ENCODE assay signal across 14 cellular contexts in genomic region chr7:26191974-26192479, GRCh38. TPM values are rescaled to one million over a fixed set of nuclear protein-coding genes. Genes with fewer than 3 reads are reported as not detected.
A peak's percentile ranks its signal among the peaks of the same experiment; 100 is the strongest.
DNase-seq lines count a peak whose midpoint lies in the region; ATAC-seq and TF ChIP-seq lines count a peak whose summit lies in the region.
"Had no signal": no experiment of that assay in that cellular context is flagged by ENCODE, and none has a peak within 500 bp of the region (broad histone marks: within the 10 kb centered on the region; RNA-seq: fewer than 3 reads in every experiment).

No MANE protein-coding gene starts in this region.

- peaks cover 98% of the 10 kb centered on the region for H3K4me1 Mint-ChIP-seq in CD4-positive, alpha-beta T cell (ENCODE audit: low read depth)
- H3K4me1 Mint-ChIP-seq in activated CD8-positive, alpha-beta T cell treated with anti-CD3 and anti-CD28 coated beads, Interleukin-2, amount 10 ng/mL, durations not matched to agents 7 days and 5 days (ENCODE audit: low read depth) = peaks cover 90% of the 10 kb centered on the region
- peaks cover 52% of the 10 kb centered on the region for H3K4me1 Mint-ChIP-seq in mesothelial cell of epicardium

- H3K4me3 ChIP-seq in HEK293 (ENCODE audit: low read depth, low read length) = no peak overlapping the region
- H3K4me3 ChIP-seq: thoracic aorta had no signal

- H3K9me3 ChIP-seq in CD4-positive, alpha-beta T cell (ENCODE audit: control insufficient read depth, low read length) = no peaks in the 10 kb centered on the region
- no peaks in the 10 kb centered on the region for H3K9me3 ChIP-seq in HEK293 (ENCODE audit: control insufficient read depth, insufficient read depth, low read depth, low read length)
- H3K9me3 ChIP-seq: thoracic aorta had no signal

- intact Hi-C loops in CD4-positive, alpha-beta T cell (cut with DNase I, micrococcal nuclease) = loop anchor here in 1 of 2 experiments (1.0 to 10.0 kb wide), 2 partner anchors 8 to 973 kb away; partner anchors contain the start of genes HNRNPA2B1 and HOXA9
- intact Hi-C loops in cardiac septum (cut with DNase I) = no loop called here

- H3K27ac Mint-ChIP-seq in CD4-positive, alpha-beta T cell = peak overlapping the region; percentile 83
- H3K27ac Mint-ChIP-seq in activated CD8-positive, alpha-beta T cell treated with anti-CD3 and anti-CD28 coated beads, Interleukin-2, amount 10 ng/mL, durations not matched to agents 7 days and 5 days = peak overlapping the region; percentile 58
- peak overlapping the region; percentile 65 for H3K27ac Mint-ChIP-seq in mesothelial cell of epicardium

- peak overlapping the region; percentile 87 for H3K4me3 Mint-ChIP-seq in CD4-positive, alpha-beta T cell
- peak overlapping the region; percentile 100 for H3K4me3 Mint-ChIP-seq in activated CD8-positive, alpha-beta T cell treated with anti-CD3 and anti-CD28 coated beads, Interleukin-2, amount 10 ng/mL, durations not matched to agents 7 days and 5 days
- no peak overlapping the region for H3K4me3 Mint-ChIP-seq in mesothelial cell of epicardium

- peaks cover 12% of the 10 kb centered on the region for H3K4me1 ChIP-seq in HEK293 (ENCODE audit: control insufficient read depth, insufficient read depth, low read length)

- H3K36me3 Mint-ChIP-seq in CD4-positive, alpha-beta T cell (ENCODE audit: low read depth) = peaks cover 100% of the 10 kb centered on the region
- H3K36me3 Mint-ChIP-seq in activated CD8-positive, alpha-beta T cell treated with anti-CD3 and anti-CD28 coated beads, Interleukin-2, amount 10 ng/mL, durations not matched to agents 7 days and 5 days (ENCODE audit: low read depth) = peaks cover 92% of the 10 kb centered on the region
- H3K36me3 Mint-ChIP-seq in mesothelial cell of epicardium = peaks cover 61% of the 10 kb centered on the region

- H3K9me3 Mint-ChIP-seq in CD4-positive, alpha-beta T cell = no peaks in the 10 kb centered on the region
- no peaks in the 10 kb centered on the region for H3K9me3 Mint-ChIP-seq in activated CD8-positive, alpha-beta T cell treated with anti-CD3 and anti-CD28 coated beads, Interleukin-2, amount 10 ng/mL, durations not matched to agents 7 days and 5 days (ENCODE audit: insufficient read depth)
- H3K9me3 Mint-ChIP-seq in mesothelial cell of epicardium = no peaks in the 10 kb centered on the region

- H3K27me3 ChIP-seq in CD4-positive, alpha-beta T cell (ENCODE audit: control insufficient read depth, insufficient read depth, low read length) = no peaks in the 10 kb centered on the region
- H3K27me3 ChIP-seq: foreskin keratinocyte had no signal

- no peak for DNase-seq in CD4-positive, alpha-beta T cell
- DNase-seq in activated CD8-positive, alpha-beta T cell treated with anti-CD3 and anti-CD28 coated beads, Interleukin-2, amount 10 ng/mL, durations not matched to agents 7 days and 5 days = no peak
- no peak for DNase-seq in mesothelial cell of epicardium (ENCODE audit: low spot score in 2 of 2, unreplicated experiment in 2 of 2)
- DNase-seq in stimulated activated CD4-positive, alpha-beta T cell treated with anti-CD3 and anti-CD28 coated beads, Interleukin-4, amount 100 ng/mL, for 4 hours = no peak
- no peak for DNase-seq in H4 (ENCODE audit: low spot score)
- DNase-seq in cardiac septum (ENCODE audit: low spot score) = no peak
- no peak for DNase-seq in amygdala (lab: John Stamatoyannopoulos, UW)
- DNase-seq: activated CD4-positive, alpha-beta T cell treated with anti-CD3 and anti-CD28 coated beads, Interleukin-2, amount 50 U/mL, for 48 hours; anterior cingulate cortex; foreskin keratinocyte; NK-92 treated with Interleukin-12 subunit alpha and Interleukin-12 subunit beta, amount 100 ng/mL, for 24 hours had no signal

- CTCF ChIA-PET in CD4-positive, alpha-beta T cell (lab: Charles Lee) = interaction anchor here (1.2 to 1.8 kb wide), 2 partner anchors 40 to 101 kb away, joined by 4 to 5 read pairs; partner anchors contain the start of gene NFE2L3
- CTCF ChIA-PET in HEK293 (lab: Yijun Ruan, JAX) = interaction anchor here (0.9 to 2.8 kb wide), 6 partner anchors 12 to 299 kb away, joined by 3 to 21 read pairs (median 4); no protein-coding TSS in a partner anchor
- CTCF ChIA-PET in activated CD8-positive, alpha-beta T cell treated with anti-CD3 and anti-CD28 coated beads, Interleukin-2, amount 10 ng/mL, durations not matched to agents 7 days and 5 days (lab: Charles Lee) = interaction anchor here (0.7 to 12.8 kb wide), 12 partner anchors 9 to 299 kb away, joined by 3 to 222 read pairs (median 6); no protein-coding TSS in a partner anchor

- peaks cover 80 to 89% of the 10 kb centered on the region in 2 experiments for H3K36me3 ChIP-seq in HEK293 (ENCODE audit: control insufficient read depth in 2 of 2, insufficient read depth in 1 of 2, low read length in 2 of 2)

- ATAC-seq in CD4-positive, alpha-beta T cell (ENCODE audit: poor library complexity) = no peak
- ATAC-seq in activated CD8-positive, alpha-beta T cell treated with anti-CD3 and anti-CD28 coated beads, Interleukin-2, amount 10 ng/mL, durations not matched to agents 7 days and 5 days = no peak
- ATAC-seq: foreskin keratinocyte, sciatic nerve had no signal

- POLR2A ChIA-PET in CD4-positive, alpha-beta T cell (lab: Charles Lee) = interaction anchor here (0.7 to 13.0 kb wide), 13 partner anchors 9 to 299 kb away, joined by 3 to 183 read pairs (median 6); partner anchors contain the start of genes CBX3, HNRNPA2B1 and NFE2L3
- POLR2A ChIA-PET in HEK293 (lab: Yijun Ruan, JAX) = interaction anchor here (0.9 to 2.1 kb wide), 5 partner anchors 8 to 971 kb away, joined by 3 to 14 read pairs (median 6); partner anchors contain the start of gene CBX3
- POLR2A ChIA-PET in activated CD8-positive, alpha-beta T cell treated with anti-CD3 and anti-CD28 coated beads, Interleukin-2, amount 10 ng/mL, durations not matched to agents 7 days and 5 days (lab: Charles Lee) = interaction anchor here (0.6 to 12.0 kb wide), 22 partner anchors 7 to 301 kb away, joined by 3 to 187 read pairs (median 5); partner anchors contain the start of genes CBX3, HNRNPA2B1, NFE2L3 and SNX10

- H3K27ac ChIP-seq in CD4-positive, alpha-beta T cell (ENCODE audit: low read depth, low read length) = no peak overlapping the region
- no peak overlapping the region for H3K27ac ChIP-seq in HEK293 (ENCODE audit: extremely low read depth, low read depth, low read length)
- H3K27ac ChIP-seq: foreskin keratinocyte, thoracic aorta had no signal

- no peaks in the 10 kb centered on the region for H3K27me3 Mint-ChIP-seq in CD4-positive, alpha-beta T cell
- H3K27me3 Mint-ChIP-seq in activated CD8-positive, alpha-beta T cell treated with anti-CD3 and anti-CD28 coated beads, Interleukin-2, amount 10 ng/mL, durations not matched to agents 7 days and 5 days (ENCODE audit: low read depth) = no peaks in the 10 kb centered on the region
- no peaks in the 10 kb centered on the region for H3K27me3 Mint-ChIP-seq in mesothelial cell of epicardium (ENCODE audit: low read depth)

- no peak for TF ChIP-seq CTCF in CD4-positive, alpha-beta T cell (IDR thresholded peaks at IDR 0.05)
- TF ChIP-seq CTCF in HEK293 (tag by site-specific recombination; IDR thresholded peaks at IDR 0.05) = no peak
- TF ChIP-seq CTCF in mesothelial cell of epicardium (IDR thresholded peaks at IDR 0.05; ENCODE audit: unreplicated experiment) = no peak

TF ChIP-seq in HEK293, 187 proteins besides CTCF, POLR2A, EP300 and RAD21:
- TF ChIP-seq ZNF488 (tag by site-specific recombination; IDR thresholded peaks at IDR 0.05) = no peak
- TF ChIP-seq PRDM6 (tag by site-specific recombination; IDR thresholded peaks at IDR 0.05) = peak; percentile 12; the same call in 1 of the 2 replicates
- no peak for TF ChIP-seq RBAK (tag by site-specific recombination; IDR thresholded peaks at IDR 0.05)

RNA-seq across cellular contexts. Expression of gene HNRNPA2B1, which starts 8.5 kb away (rescaled TPM):
- 100 to 1,000 TPM; 282 to 299 TPM for total RNA-seq in CD4-positive, alpha-beta T cell
- total RNA-seq in activated CD8-positive, alpha-beta T cell treated with anti-CD3 and anti-CD28 coated beads, Interleukin-2, amount 10 ng/mL, durations not matched to agents 7 days and 5 days = 100 to 1,000 TPM; 882 to 899 TPM
- total RNA-seq in mesothelial cell of epicardium (693 to 723 TPM (median 708 TPM) in 3 replicates), cardiac septum (353 TPM)
- total RNA-seq in H4 (2014; rRNA removed; shearing (Covaris generic)) = 178 and 335 TPM in 2 replicates

RNA-seq across cellular contexts. Expression of gene CBX3, which starts 9.5 kb away (rescaled TPM):
- total RNA-seq in CD4-positive, alpha-beta T cell = 100 to 1,000 TPM; 124 to 132 TPM
- total RNA-seq in activated CD8-positive, alpha-beta T cell treated with anti-CD3 and anti-CD28 coated beads, Interleukin-2, amount 10 ng/mL, durations not matched to agents 7 days and 5 days = 100 to 1,000 TPM; 254 to 269 TPM
- total RNA-seq in mesothelial cell of epicardium (217 to 225 TPM (median 224 TPM) in 3 replicates), cardiac septum (66.8 TPM)
- total RNA-seq in H4 (2014; rRNA removed; shearing (Covaris generic)) = 516 and 552 TPM in 2 replicates

RNA-seq across cellular contexts. Expression of gene NFE2L3, which starts 40.0 kb away (rescaled TPM):
- under 1 TPM; 0.45 to 0.93 TPM for total RNA-seq in CD4-positive, alpha-beta T cell
- 10 to 100 TPM in 1 of 2 experiments, 1 to 10 TPM in 1; 9.7 to 10.4 TPM for total RNA-seq in activated CD8-positive, alpha-beta T cell treated with anti-CD3 and anti-CD28 coated beads, Interleukin-2, amount 10 ng/mL, durations not matched to agents 7 days and 5 days
- total RNA-seq in mesothelial cell of epicardium (11.8 to 12.9 TPM (median 12.3 TPM) in 3 replicates), cardiac septum (0.57 TPM)
- 34.1 and 34.9 TPM in 2 replicates for total RNA-seq in H4 (2014; rRNA removed; shearing (Covaris generic))
